18 cellular contexts compared by ENCODE assay signal in the genomic region with DNA sequence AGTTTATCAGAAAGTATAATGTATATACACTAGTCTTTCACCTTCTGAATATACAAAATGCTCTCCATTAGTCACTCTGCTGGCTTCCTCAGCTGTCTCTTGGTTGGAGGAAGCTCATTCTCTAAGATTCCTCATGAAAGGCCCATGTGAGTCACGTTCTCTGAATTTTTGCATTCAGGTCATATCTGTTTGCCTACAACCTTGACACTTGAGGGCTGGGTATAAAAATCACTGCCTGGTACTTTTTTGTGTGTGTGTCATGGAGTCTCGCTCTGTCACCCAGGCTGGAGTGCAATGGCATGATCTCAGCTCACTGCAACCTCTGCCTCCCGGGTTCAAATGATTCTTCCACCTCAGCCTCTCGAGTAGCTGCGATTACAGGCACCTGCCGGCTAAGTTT.
"Had no signal": no experiment of that assay in that cellular context is flagged by ENCODE, and none has a peak within 500 bp of the region (broad histone marks: within the 10 kb centered on the region; RNA-seq: fewer than 3 reads in every experiment).

No MANE protein-coding gene starts in this region.

- H3K4me3 Mint-ChIP-seq: activated B cell treated with CpG ODN at 0.5 μM for 24 hours; activated CD4-positive, alpha-beta memory T cell treated with anti-CD3 and anti-CD28 coated beads, Interleukin-2, amount 10 ng/mL, durations not matched to agents 7 days and 5 days; activated CD4-positive, alpha-beta T cell treated with anti-CD3 and anti-CD28 coated beads, Interleukin-2, amount 10 ng/mL, durations not matched to agents 7 days and 5 days; activated naive CD4-positive, alpha-beta T cell treated with anti-CD3 and anti-CD28 coated beads, Interleukin-2, amount 50 U/mL, for 24 hours; activated T-cell treated with anti-CD3 and anti-CD28 coated beads, Interleukin-2, amount 50 U/mL, for 72 hours; T-helper 17 cell had no signal

- ATAC-seq: activated T-cell treated with anti-CD3 and anti-CD28 coated beads, Interleukin-2, amount 50 U/mL, for 72 hours; T-helper 17 cell had no signal

- H3K36me3 Mint-ChIP-seq: activated naive CD4-positive, alpha-beta T cell treated with anti-CD3 and anti-CD28 coated beads, Interleukin-2, amount 50 U/mL, for 24 hours had no signal

- H3K27me3 Mint-ChIP-seq: activated B cell treated with CpG ODN at 0.5 μM for 24 hours; activated naive CD4-positive, alpha-beta T cell treated with anti-CD3 and anti-CD28 coated beads, Interleukin-2, amount 50 U/mL, for 24 hours; T-helper 17 cell had no signal

- H3K27ac Mint-ChIP-seq: activated B cell treated with CpG ODN at 0.5 μM for 24 hours; activated CD4-positive, alpha-beta memory T cell treated with anti-CD3 and anti-CD28 coated beads, Interleukin-2, amount 10 ng/mL, durations not matched to agents 7 days and 5 days; activated CD4-positive, alpha-beta T cell treated with anti-CD3 and anti-CD28 coated beads, Interleukin-2, amount 10 ng/mL, durations not matched to agents 7 days and 5 days; activated T-cell treated with anti-CD3 and anti-CD28 coated beads, Interleukin-2, amount 50 U/mL, for 72 hours had no signal

- DNase-seq: activated B cell treated with CpG ODN at 0.5 μM for 24 hours; activated CD4-positive, alpha-beta memory T cell treated with anti-CD3 and anti-CD28 coated beads, Interleukin-2, amount 10 ng/mL, durations not matched to agents 7 days and 5 days; activated CD4-positive, alpha-beta T cell treated with anti-CD3 and anti-CD28 coated beads for 1 hour; activated CD4-positive, alpha-beta T cell treated with anti-CD3 and anti-CD28 coated beads, Interleukin-2, amount 10 ng/mL, durations not matched to agents 7 days and 5 days; activated naive CD4-positive, alpha-beta T cell; activated T-cell treated with anti-CD3 and anti-CD28 coated beads, Interleukin-2, amount 50 U/mL, for 72 hours; aorta; central memory CD4-positive, alpha-beta T cell; Kasumi-1; NCI-H146; NCI-H187 treated with DMSO at 0.1 percent for 48 hours; NCI-H2081 treated with DMSO at 0.1 percent for 48 hours; NCI-H446; NCI-H524; SIG-M5; T-helper 17 cell; T-helper 9 cell had no signal
